In genomic region chr18:5447442-5447841, GRCh38 we compare ENCODE assay signal across 23 cellular contexts.
"Had no signal": no experiment of that assay in that cellular context is flagged by ENCODE, and none has a peak within 500 bp of the region (broad histone marks: within the 10 kb centered on the region; RNA-seq: fewer than 3 reads in every experiment).

No MANE protein-coding gene starts in this region.

- DNase-seq: activated B cell treated with CpG ODN at 0.5 μM for 24 hours; activated CD4-positive, alpha-beta T cell treated with anti-CD3 and anti-CD28 coated beads, Interleukin-2, amount 50 U/mL, for 1 hour; activated CD8-positive, alpha-beta T cell treated with anti-CD3 and anti-CD28 coated beads for 36 hours; activated gamma-delta T cell treated with Interleukin-2 at 50 U/mL for 16 hours; activated naive CD4-positive, alpha-beta T cell treated with anti-CD3 and anti-CD28 coated beads, Interleukin-2, amount 50 U/mL, for 16 hours; activated naive CD8-positive, alpha-beta T cell treated with anti-CD3 and anti-CD28 coated beads, Interleukin-2, amount 50 U/mL, for 24 hours; activated T-cell treated with anti-CD3 and anti-CD28 coated beads, Interleukin-2, amount 50 U/mL, for 4 hours; amygdala; caudate nucleus; foreskin melanocyte; heart right ventricle; naive B cell; nephron progenitor cell; sigmoid colon; small intestine; stimulated activated CD4-positive, alpha-beta T cell treated with anti-CD3 and anti-CD28 coated beads, Interleukin-4, amount 100 ng/mL, for 4 hours; stimulated activated CD8-positive, alpha-beta memory T cell treated with anti-CD3 and anti-CD28 coated beads, Interleukin-4, amount 100 ng/mL, for 48 hours; stomach; thyroid gland had no signal

- H3K27ac ChIP-seq: heart right ventricle, neutrophil, sigmoid colon, stomach, thyroid gland had no signal

- ATAC-seq: activated CD8-positive, alpha-beta T cell treated with anti-CD3 and anti-CD28 coated beads for 36 hours; activated naive CD8-positive, alpha-beta T cell treated with anti-CD3 and anti-CD28 coated beads, Interleukin-2, amount 50 U/mL, for 24 hours; activated T-cell treated with anti-CD3 and anti-CD28 coated beads, Interleukin-2, amount 50 U/mL, for 4 hours; activated T-helper 17 cell treated with anti-CD3 and anti-CD28 coated beads, Interleukin-2, amount 50 U/mL, for 72 hours; esophagus mucosa; heart right ventricle; stimulated activated memory B cell treated with anti-CD40 and anti-IgM and Interleukin-4, amounts not matched to agents 10 μg/mL and 1 μg/mL and 100 μg/mL, for 72 hours had no signal

- H3K9me3 ChIP-seq: heart right ventricle, neutrophil, sigmoid colon, stomach, thyroid gland had no signal

- H3K27me3 ChIP-seq: heart right ventricle, neutrophil, sigmoid colon, stomach, thyroid gland had no signal

- H3K4me1 ChIP-seq: heart right ventricle, sigmoid colon, stomach, thyroid gland had no signal

- H3K4me3 ChIP-seq: heart right ventricle, sigmoid colon, stomach, thyroid gland had no signal

- H3K36me3 ChIP-seq: neutrophil, sigmoid colon, stomach, thyroid gland had no signal
